ENCODE assay signal across 14 cellular contexts in the genomic region with DNA sequence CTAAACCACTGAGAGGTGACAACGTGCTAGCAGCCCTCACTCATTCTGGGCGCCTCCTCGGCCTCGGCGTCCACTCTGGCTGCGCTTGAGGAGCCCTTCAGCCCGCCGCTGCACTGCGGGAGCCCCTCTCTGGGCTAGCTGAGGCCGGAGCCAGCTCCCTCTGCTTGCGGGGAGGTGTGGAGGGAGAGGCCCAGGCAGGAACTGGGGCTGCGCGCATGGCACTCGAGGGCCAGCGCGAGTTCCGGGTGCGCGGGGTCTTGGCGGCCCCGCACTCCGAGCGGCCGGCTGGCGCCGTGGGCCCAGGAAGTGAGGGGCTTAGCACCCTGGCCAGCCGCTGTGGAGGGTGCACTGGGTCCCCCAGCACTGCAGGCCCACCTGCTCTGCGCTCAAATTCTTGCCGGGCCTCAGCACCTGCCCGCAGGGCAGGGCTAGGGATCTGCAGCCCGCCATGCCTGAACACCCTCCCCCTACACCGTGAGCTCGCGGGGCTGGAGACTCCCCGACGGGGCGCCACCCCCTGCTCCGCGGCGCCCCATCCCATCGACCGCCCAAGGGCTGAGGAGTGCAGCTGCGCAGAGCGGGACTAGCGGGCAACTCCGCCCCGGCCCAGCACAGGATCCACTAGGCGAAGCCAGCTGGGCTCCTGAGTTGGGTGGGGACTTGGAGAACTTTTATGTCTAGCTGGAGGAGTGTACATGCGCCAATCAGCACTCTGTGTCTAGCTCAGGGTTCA. TPM values are rescaled to one million over a fixed set of nuclear protein-coding genes. Genes with fewer than 3 reads are reported as not detected.
DNase-seq lines count a peak whose midpoint lies in the region; ATAC-seq and TF ChIP-seq lines count a peak whose summit lies in the region.
"Had no signal": no experiment of that assay in that cellular context is flagged by ENCODE, and none has a peak within 500 bp of the region (broad histone marks: within the 10 kb centered on the region; RNA-seq: fewer than 3 reads in every experiment).

No MANE protein-coding gene starts in this region.

- H3K4me1 ChIP-seq in neuronal stem cell (ENCODE audit: control insufficient read depth in 2 of 2, insufficient read depth in 1 of 2, low read depth in 1 of 2, low read length in 2 of 2): no peaks in the 10 kb centered on the region
- H3K4me1 ChIP-seq in A673 (ENCODE audit: insufficient read depth, low read length, poor library complexity, severe bottlenecking): no peaks in the 10 kb centered on the region

- no peaks in the 10 kb centered on the region for H3K36me3 Mint-ChIP-seq in chondrocyte (ENCODE audit: low read depth)
- H3K36me3 Mint-ChIP-seq: CD14-positive monocyte; CD8-positive, alpha-beta T cell; IgD-negative memory B cell had no signal

- H4K8ac ChIP-seq in neuronal stem cell (ENCODE audit: low read depth, low read length): no peak overlapping the region

- H2AFZ ChIP-seq in neuronal stem cell (ENCODE audit: low read length): no peak overlapping the region

- H3K23ac ChIP-seq in neuronal stem cell (ENCODE audit: low read depth, low read length, poor library complexity): no peak overlapping the region

- H3K27ac ChIP-seq in neuronal stem cell (replicated peaks; ENCODE audit: low read length) (no peak overlapping the region), A673 (ENCODE audit: low read depth, low read length, poor library complexity, severe bottlenecking) (no peak overlapping the region)

- no peak overlapping the region for H2BK5ac ChIP-seq in neuronal stem cell (ENCODE audit: low read length)

- POLR2A ChIA-PET in A673 (lab: Charles Lee; ENCODE audit: low non-redundant PET): no interaction called here

- H3K36me3 ChIP-seq in neuronal stem cell (replicated peaks in 1 of 2; ENCODE audit: control insufficient read depth in 2 of 2, insufficient read depth in 2 of 2, low read length in 2 of 2) (no peaks in the 10 kb centered on the region), A673 (ENCODE audit: insufficient read depth, low read length, poor library complexity, severe bottlenecking) (no peaks in the 10 kb centered on the region)

- H3K9me3 ChIP-seq in neuronal stem cell (replicated peaks in 1 of 2; ENCODE audit: control insufficient read depth in 2 of 2, insufficient read depth in 1 of 2, low read depth in 1 of 2, low read length in 2 of 2) (peaks cover 0 to 5% of the 10 kb centered on the region in 2 donors), A673 (ENCODE audit: low read depth, low read length, poor library complexity, severe bottlenecking) (no peaks in the 10 kb centered on the region)

- H3K9ac ChIP-seq in neuronal stem cell (ENCODE audit: low read depth, low read length, poor library complexity): no peak overlapping the region

- H2BK15ac ChIP-seq in neuronal stem cell (ENCODE audit: low read length): no peak overlapping the region

- no peak overlapping the region for H2BK12ac ChIP-seq in neuronal stem cell (ENCODE audit: low read length)

- H3K27me3 ChIP-seq in neuronal stem cell (ENCODE audit: control insufficient read depth in 3 of 3, insufficient read depth in 3 of 3, low read depth in 1 of 3, low read length in 3 of 3): no peaks in the 10 kb centered on the region
- no peaks in the 10 kb centered on the region for H3K27me3 ChIP-seq in A673 (replicated peaks; ENCODE audit: insufficient read depth, low read depth, low read length, poor library complexity)

- H3K27me3 Mint-ChIP-seq in stimulated activated naive CD8-positive, alpha-beta T cell treated with anti-CD3 and anti-CD28 coated beads, Interleukin-15, amount 100 ng/mL, for 72 hours: no peaks in the 10 kb centered on the region
- peaks cover 3% of the 10 kb centered on the region for H3K27me3 Mint-ChIP-seq in chondrocyte (ENCODE audit: low read depth)

- TF ChIP-seq CTCF in chondrocyte (IDR thresholded peaks at IDR 0.05) (no peak), A673 (conservative IDR thresholded peaks at IDR 0.05; ENCODE audit: low read depth, low read length) (no peak)

- H3K18ac ChIP-seq in neuronal stem cell (ENCODE audit: low read length): no peak overlapping the region

- no peak overlapping the region for H4K91ac ChIP-seq in neuronal stem cell (ENCODE audit: low read depth, low read length, poor library complexity)

- no TSS peak for BruUV-seq in A673 (replicated peaks; lab: Mats Ljungman, UMichigan)

- intact Hi-C loops in A673 (cut with micrococcal nuclease; ENCODE audit: unreplicated experiment): no loop called here

- WGBS in neuronal stem cell (ENCODE audit: extremely low coverage in 2 of 2, insufficient read length in 2 of 2, insufficient replicate concordance in 1 of 2), 2 donors: no CpG with 5 or more reads among the region's 49 CpGs

- H3K4me1 Mint-ChIP-seq in stimulated activated naive CD8-positive, alpha-beta T cell treated with anti-CD3 and anti-CD28 coated beads, Interleukin-15, amount 100 ng/mL, for 72 hours: peaks cover 11% of the 10 kb centered on the region
- H3K4me1 Mint-ChIP-seq in chondrocyte (ENCODE audit: low read depth): no peaks in the 10 kb centered on the region

- H3K4me2 ChIP-seq in neuronal stem cell (ENCODE audit: insufficient read depth, low read length, poor library complexity, severe bottlenecking): no peak overlapping the region

- no peak overlapping the region for H2AK5ac ChIP-seq in neuronal stem cell (ENCODE audit: low read depth, low read length)

- ATAC-seq in stimulated activated naive CD8-positive, alpha-beta T cell treated with anti-CD3 and anti-CD28 coated beads, Interleukin-15, amount 100 ng/mL, for 72 hours: peak; percentile 45
- ATAC-seq in stimulated activated naive CD8-positive, alpha-beta T cell treated with anti-CD3 and anti-CD28 coated beads, Interleukin-15, Interleukin-2, amounts not matched to agents 100 U/mL and 50 U/mL, for 24 hours: no peak
- ATAC-seq: CD8-positive, alpha-beta T cell had no signal

- no peaks in the 10 kb centered on the region for H3K9me3 Mint-ChIP-seq in stimulated activated naive CD8-positive, alpha-beta T cell treated with anti-CD3 and anti-CD28 coated beads, Interleukin-15, amount 100 ng/mL, for 72 hours
- no peaks in the 10 kb centered on the region for H3K9me3 Mint-ChIP-seq in chondrocyte (ENCODE audit: low read depth)
- H3K9me3 Mint-ChIP-seq: CD8-positive, alpha-beta T cell had no signal

- H3K27ac Mint-ChIP-seq in stimulated activated naive CD8-positive, alpha-beta T cell treated with anti-CD3 and anti-CD28 coated beads, Interleukin-15, amount 100 ng/mL, for 72 hours: no peak overlapping the region
- no peak overlapping the region for H3K27ac Mint-ChIP-seq in chondrocyte (ENCODE audit: unreplicated experiment)
- H3K27ac Mint-ChIP-seq: CD14-positive monocyte; CD8-positive, alpha-beta T cell had no signal

- no peak overlapping the region for H3K4me3 ChIP-seq in neuronal stem cell (ENCODE audit: low read length in 2 of 2)
- H3K4me3 ChIP-seq in A673 (ENCODE audit: low read depth, low read length, poor library complexity, severe bottlenecking): no peak overlapping the region

- DNase-seq in stimulated activated naive CD8-positive, alpha-beta T cell treated with anti-CD3 and anti-CD28 coated beads, Interleukin-15, amount 100 ng/mL, for 72 hours: no peak
- DNase-seq in stimulated activated naive CD8-positive, alpha-beta T cell treated with anti-CD3 and anti-CD28 coated beads, Interleukin-15, Interleukin-2, amounts not matched to agents 100 U/mL and 50 U/mL, for 24 hours: no peak
- DNase-seq in chondrocyte (ENCODE audit: low spot score): peak; percentile 81
- no peak for DNase-seq in neuronal stem cell (ENCODE audit: low spot score)
- no peak for DNase-seq in stimulated activated naive CD4-positive, alpha-beta T cell (lab: John Stamatoyannopoulos, UW)
- no peak for DNase-seq in hepatic stellate cell (ENCODE audit: low spot score)
- no peak for DNase-seq in A673 (ENCODE audit: low spot score)
- DNase-seq: CD8-positive, alpha-beta T cell; COR-L47; DMS153; GDM1; HCEC 1CT had no signal

- CTCF ChIA-PET in A673 (lab: Charles Lee): interaction anchor here (0.6 kb wide), 1 partner anchor 71 kb away, joined by 3 read pairs; no protein-coding TSS in a partner anchor

- no peaks in the 10 kb centered on the region for H3K79me1 ChIP-seq in neuronal stem cell (ENCODE audit: low read depth, low read length)

- H3K4ac ChIP-seq in neuronal stem cell (ENCODE audit: low read length): no peak overlapping the region

- no peak overlapping the region for H3K4me3 Mint-ChIP-seq in stimulated activated naive CD8-positive, alpha-beta T cell treated with anti-CD3 and anti-CD28 coated beads, Interleukin-15, amount 100 ng/mL, for 72 hours
- no peak overlapping the region for H3K4me3 Mint-ChIP-seq in chondrocyte (ENCODE audit: unreplicated experiment)
- H3K4me3 Mint-ChIP-seq: CD14-positive monocyte; CD8-positive, alpha-beta T cell had no signal

- peak overlapping the region; percentile 38 for H3K14ac ChIP-seq in neuronal stem cell (ENCODE audit: low read length)

- no peak overlapping the region for H2BK120ac ChIP-seq in neuronal stem cell (ENCODE audit: low read depth, low read length)

RNA-seq across cellular contexts. Expression of a gene that starts 11.8 kb away (rescaled TPM):
- total RNA-seq in chondrocyte (110 to 129 TPM (median 117 TPM) in 3 replicates), A673 (2021) (186 and 202 TPM in 2 replicates)
- polyA plus RNA-seq in neuronal stem cell (2013, experiment 1 of 2): 106 TPM
- polyA plus RNA-seq in neuronal stem cell (2013, experiment 2 of 2): 101 TPM
